Comparison of ENCODE assay signal across 8 cellular contexts in genomic region chr14:66401447-66402095, GRCh38.
DNase-seq lines count a peak whose midpoint lies in the region; ATAC-seq and TF ChIP-seq lines count a peak whose summit lies in the region.

No MANE protein-coding gene starts in this region.

- H3K4me2 ChIP-seq in OCI-LY1 (ENCODE audit: low read length): no peak overlapping the region
- no peak overlapping the region for H3K4me2 ChIP-seq in fibroblast of lung (ENCODE audit: extremely low read depth, insufficient read depth, low read length)

- TF ChIP-seq CTCF in OCI-LY1 (IDR thresholded peaks at IDR 0.05; ENCODE audit: low read length) (peak; percentile 44; the same call in 1 of the 2 replicates), fibroblast of lung (conservative IDR thresholded peaks at IDR 0.05 in 1 of 2, IDR thresholded peaks at IDR 0.05 in 1 of 2; ENCODE audit: low read depth in 1 of 2, low read length in 2 of 2) (peak; percentile 26 to 32), suprapubic skin (IDR thresholded peaks at IDR 0.05) (peak; percentile 31 to 35), mucosa of descending colon (IDR thresholded peaks at IDR 0.05) (no peak), tibial artery (IDR thresholded peaks at IDR 0.05) (peak in 1 of 2 experiments; percentile 8)

- H3K4me3 ChIP-seq in OCI-LY1 (ENCODE audit: low read depth, low read length, poor library complexity, severe bottlenecking): no peak overlapping the region
- no peak overlapping the region for H3K4me3 ChIP-seq in fibroblast of lung (replicated peaks in 1 of 4; ENCODE audit: control extremely low read depth in 1 of 4, insufficient read depth in 1 of 4, low read depth in 3 of 4, low read length in 4 of 4)
- no peak overlapping the region for H3K4me3 ChIP-seq in suprapubic skin
- H3K4me3 ChIP-seq in mucosa of descending colon: no peak overlapping the region
- no peak overlapping the region for H3K4me3 ChIP-seq in tibial artery

- intact Hi-C loops in mucosa of descending colon (cut with DNase I, micrococcal nuclease): no loop called here
- intact Hi-C loops in tibial artery (cut with DNase I; ENCODE audit: low total_unique reads): no loop called here

- no peaks in the 10 kb centered on the region for H3F3A ChIP-seq in OCI-LY1 (ENCODE audit: insufficient read depth, low read length)

- H4K20me1 ChIP-seq in OCI-LY1 (ENCODE audit: insufficient read depth, low read length) (no peaks in the 10 kb centered on the region), fibroblast of lung (ENCODE audit: control insufficient read depth, extremely low read depth, insufficient read depth, low read length) (no peaks in the 10 kb centered on the region)

- H3K36me3 ChIP-seq in OCI-LY1 (ENCODE audit: insufficient read depth, low read length) (no peaks in the 10 kb centered on the region), fibroblast of lung (ENCODE audit: control insufficient read depth, insufficient read depth, low read length) (no peaks in the 10 kb centered on the region), suprapubic skin (no peaks in the 10 kb centered on the region), mucosa of descending colon (ENCODE audit: low read depth) (no peaks in the 10 kb centered on the region), tibial artery (no peaks in the 10 kb centered on the region)

- no peaks in the 10 kb centered on the region for H3K27me3 ChIP-seq in OCI-LY1 (ENCODE audit: insufficient read depth, low read length)
- no peaks in the 10 kb centered on the region for H3K27me3 ChIP-seq in fibroblast of lung (ENCODE audit: control insufficient read depth, insufficient read depth, low read length)
- H3K27me3 ChIP-seq in suprapubic skin: no peaks in the 10 kb centered on the region
- no peaks in the 10 kb centered on the region for H3K27me3 ChIP-seq in tibial artery

- no peak for ATAC-seq in mucosa of descending colon
- ATAC-seq in GM19467 (IDR thresholded peaks at IDR 0.05; ENCODE audit: unreplicated experiment): no peak

- WGBS in suprapubic skin: 54% methylated on average over 1 of the region's 1 CpG

- no peak for TF ChIP-seq EP300 in suprapubic skin (IDR thresholded peaks at IDR 0.05)

- H2AFZ ChIP-seq in OCI-LY1 (ENCODE audit: low read length) (no peak overlapping the region), fibroblast of lung (ENCODE audit: low read length) (no peak overlapping the region)

- H3K9me2 ChIP-seq in OCI-LY1 (ENCODE audit: low read depth, low read length): no peaks in the 10 kb centered on the region

- H3K79me2 ChIP-seq in OCI-LY1 (ENCODE audit: insufficient read depth, low read length) (no peaks in the 10 kb centered on the region), fibroblast of lung (ENCODE audit: control insufficient read depth, insufficient read depth, low read length) (no peaks in the 10 kb centered on the region)

- H3K4me1 ChIP-seq in OCI-LY1 (ENCODE audit: insufficient read depth, low read length, severe bottlenecking) (no peaks in the 10 kb centered on the region), fibroblast of lung (ENCODE audit: control insufficient read depth, extremely low read depth, insufficient read depth, low read length) (no peaks in the 10 kb centered on the region), suprapubic skin (no peaks in the 10 kb centered on the region), mucosa of descending colon (ENCODE audit: low read depth) (no peaks in the 10 kb centered on the region), tibial artery (peaks cover 0 to 21% (median 0%) of the 10 kb centered on the region in 4 donors)

- no peak overlapping the region for H3K27ac ChIP-seq in OCI-LY1 (ENCODE audit: low read depth, low read length, poor library complexity, severe bottlenecking)
- H3K27ac ChIP-seq in fibroblast of lung (ENCODE audit: insufficient read depth, low read length): no peak overlapping the region
- no peak overlapping the region for H3K27ac ChIP-seq in suprapubic skin
- H3K27ac ChIP-seq in tibial artery: no peak overlapping the region

- H3K9me3 ChIP-seq in OCI-LY1 (ENCODE audit: low read length): no peaks in the 10 kb centered on the region
- H3K9me3 ChIP-seq in fibroblast of lung (ENCODE audit: control insufficient read depth, insufficient read depth, low read depth, low read length): no peaks in the 10 kb centered on the region
- no peaks in the 10 kb centered on the region for H3K9me3 ChIP-seq in suprapubic skin
- no peaks in the 10 kb centered on the region for H3K9me3 ChIP-seq in mucosa of descending colon
- no peaks in the 10 kb centered on the region for H3K9me3 ChIP-seq in tibial artery

- H3K9ac ChIP-seq in OCI-LY1 (ENCODE audit: low read length) (no peak overlapping the region), fibroblast of lung (ENCODE audit: insufficient read depth, low read length) (no peak overlapping the region)

- TF ChIP-seq POLR2A in suprapubic skin (IDR thresholded peaks at IDR 0.05): no peak

- DNase-seq in NCI-H2107 treated with DMSO at 0.1 percent for 48 hours (lab: John Stamatoyannopoulos, UW; ENCODE audit: unreplicated experiment) (peak; percentile 12), NCI-H2107 (lab: John Stamatoyannopoulos, UW) (no peak), fibroblast of lung (ENCODE audit: low read depth in 2 of 2) (peak; percentile 4), suprapubic skin (ENCODE audit: low spot score in 2 of 2) (no peak), mucosa of descending colon (no peak), tibial artery (no peak)

Comparison
In these comparisons a context has a peak if more than half of its experiments do, and no peak if none do; other contexts are left out.
1. DNase-seq: peak in NCI-H2107 treated with DMSO at 0.1 percent for 48 hours (single experiment) and fibroblast of lung (2 of 2); none in NCI-H2107 (single experiment), suprapubic skin (0 of 2), mucosa of descending colon (0 of 3) and tibial artery (0 of 2).